ENCODE assay signal across 4 cellular contexts in genomic region chr12:1945502-1945901, GRCh38. TPM values are rescaled to one million over a fixed set of nuclear protein-coding genes. Genes with fewer than 3 reads are reported as not detected.
"Had no signal": no experiment of that assay in that cellular context is flagged by ENCODE, and none has a peak within 500 bp of the region (broad histone marks: within the 10 kb centered on the region; RNA-seq: fewer than 3 reads in every experiment).

No MANE protein-coding gene starts in this region.

RNA-seq across cellular contexts. Expression of gene CACNA2D4, which starts 27.1 kb away (rescaled TPM):
- total RNA-seq: PC-3, PC-9, SJSA1, SK-MEL-5 had no signal
